Comparison of ENCODE assay signal across 10 cellular contexts in genomic region chr15:67140078-67140833, GRCh38.
DNase-seq lines count a peak whose midpoint lies in the region; ATAC-seq, FAIRE-seq and TF ChIP-seq lines count a peak whose summit lies in the region.
"Had no signal": no experiment of that assay in that cellular context is flagged by ENCODE, and none has a peak within 500 bp of the region (broad histone marks: within the 10 kb centered on the region; RNA-seq: fewer than 3 reads in every experiment).

No MANE protein-coding gene starts in this region.

- no peak for FAIRE-seq in GM12891 (lab: Jason Lieb, UNC)
- FAIRE-seq: G401.6 had no signal

- no peak overlapping the region for H3K4me3 ChIP-seq in OCI-LY3 (ENCODE audit: low read length)
- no peak overlapping the region for H3K4me3 ChIP-seq in neutrophil (ENCODE audit: low read depth in 1 of 2, low read length in 1 of 2)
- no peak overlapping the region for H3K4me3 ChIP-seq in naive thymus-derived CD4-positive, alpha-beta T cell (ENCODE audit: low read length)
- H3K4me3 ChIP-seq: skin epidermis had no signal

- CTCF ChIA-PET in naive thymus-derived CD4-positive, alpha-beta T cell (lab: Charles Lee) = no interaction called here

- 0 out of 2 replicates have a peak overlapping the region, but pooled peaks have one; percentile 6 for H3K4me2 ChIP-seq in OCI-LY3 (ENCODE audit: low read length)

- H3K9me3 ChIP-seq in OCI-LY3 (ENCODE audit: insufficient read depth, low read length) (no peaks in the 10 kb centered on the region), neutrophil (no peaks in the 10 kb centered on the region)
- no peaks in the 10 kb centered on the region for H3K9me3 ChIP-seq in naive thymus-derived CD4-positive, alpha-beta T cell (ENCODE audit: control insufficient read depth in 2 of 3, low read length in 3 of 3)

- no peaks in the 10 kb centered on the region for H3K9me3 Mint-ChIP-seq in naive thymus-derived CD4-positive, alpha-beta T cell

- TF ChIP-seq CTCF in GM20000 (IDR thresholded peaks at IDR 0.05; ENCODE audit: extremely low read depth, missing control alignments) = no peak
- TF ChIP-seq CTCF in OCI-LY3 (IDR thresholded peaks at IDR 0.05; ENCODE audit: low read depth, low read length) = no peak
- TF ChIP-seq CTCF in neutrophil (IDR thresholded peaks at IDR 0.05) = no peak

- H3K27ac Mint-ChIP-seq in naive thymus-derived CD4-positive, alpha-beta T cell = peak overlapping the region in 4 of 9 donors; percentile 14 to 70 (median 58)

- H3K27me3 Mint-ChIP-seq in naive thymus-derived CD4-positive, alpha-beta T cell = no peaks in the 10 kb centered on the region

- intact Hi-C loops in naive thymus-derived CD4-positive, alpha-beta T cell (cut with micrococcal nuclease) = no loop called here

- H3K79me2 ChIP-seq in OCI-LY3 (ENCODE audit: low read length) = no peaks in the 10 kb centered on the region

- H3K36me3 Mint-ChIP-seq in naive thymus-derived CD4-positive, alpha-beta T cell = peaks cover 0 to 30% (median 4%) of the 10 kb centered on the region in 5 donors

- H3K27ac ChIP-seq in OCI-LY3 (ENCODE audit: low read length) (no peak overlapping the region), neutrophil (peak overlapping the region; percentile 19)
- H3K27ac ChIP-seq in naive thymus-derived CD4-positive, alpha-beta T cell (ENCODE audit: low read depth, low read length) = no peak overlapping the region

- ATAC-seq in naive thymus-derived CD4-positive, alpha-beta T cell = no peak

- peaks cover 23% of the 10 kb centered on the region; the same call in 1 of the 2 replicates for H4K20me1 ChIP-seq in OCI-LY3 (ENCODE audit: insufficient read depth, low read length)

- POLR2A ChIA-PET in naive thymus-derived CD4-positive, alpha-beta T cell (lab: Charles Lee) = interaction anchor here (0.6 to 1.5 kb wide), 3 partner anchors 10 to 26 kb away, joined by 3 to 5 read pairs (median 4); no protein-coding TSS in a partner anchor

- TF ChIP-seq POLR2A in GM12891 (IDR thresholded peaks at IDR 0.05; ENCODE audit: low read depth, low read length) = no peak

- no peak overlapping the region for H3K9ac ChIP-seq in OCI-LY3 (ENCODE audit: low read length)

- peaks cover 46 to 94% (median 83%) of the 10 kb centered on the region in 7 donors for H3K4me1 Mint-ChIP-seq in naive thymus-derived CD4-positive, alpha-beta T cell

- H3K27me3 ChIP-seq in OCI-LY3 (ENCODE audit: low read depth, low read length) (0 out of 2 replicates have a peak, but pooled peaks cover 4% of the 10 kb centered on the region), neutrophil (no peaks in the 10 kb centered on the region)
- no peaks in the 10 kb centered on the region for H3K27me3 ChIP-seq in naive thymus-derived CD4-positive, alpha-beta T cell (ENCODE audit: control insufficient read depth in 2 of 2, insufficient read depth in 2 of 2, low read length in 2 of 2)

- H3K4me1 ChIP-seq in OCI-LY3 (ENCODE audit: low read length) (peaks cover 18% of the 10 kb centered on the region), neutrophil (ENCODE audit: control insufficient read depth in 1 of 2, insufficient read depth in 1 of 2, low read depth in 1 of 2, low read length in 1 of 2) (peaks cover 11 to 23% of the 10 kb centered on the region in 2 experiments)
- peaks cover 24 to 29% of the 10 kb centered on the region in 2 donors for H3K4me1 ChIP-seq in naive thymus-derived CD4-positive, alpha-beta T cell (ENCODE audit: control insufficient read depth in 2 of 2, insufficient read depth in 2 of 2, low read length in 2 of 2)

- no peak overlapping the region for H2AFZ ChIP-seq in OCI-LY3 (ENCODE audit: low read depth, low read length)

- DNase-seq in GM12891 (ENCODE audit: insufficient read length, low spot score) = no peak
- peak; percentile 37 for DNase-seq in GM20000 (ENCODE audit: low spot score)
- no peak for DNase-seq in HT-29 (ENCODE audit: low spot score)
- DNase-seq in naive thymus-derived CD4-positive, alpha-beta T cell = no peak
- DNase-seq in NCI-H128 (lab: John Stamatoyannopoulos, UW; ENCODE audit: unreplicated experiment) = no peak
- DNase-seq in SHP77 treated with DMSO at 0.1 percent for 48 hours (lab: John Stamatoyannopoulos, UW) = no peak

- H3K36me3 ChIP-seq in OCI-LY3 (replicated peaks; ENCODE audit: low read depth, low read length) (no peaks in the 10 kb centered on the region), neutrophil (no peaks in the 10 kb centered on the region)
- no peaks in the 10 kb centered on the region for H3K36me3 ChIP-seq in naive thymus-derived CD4-positive, alpha-beta T cell (ENCODE audit: control insufficient read depth in 2 of 3, insufficient read depth in 3 of 3, low read length in 3 of 3)

- H3K4me3 Mint-ChIP-seq in naive thymus-derived CD4-positive, alpha-beta T cell = peak overlapping the region in 2 of 10 donors; percentile 25 to 62

TF ChIP-seq in GM12891, 5 proteins besides CTCF, POLR2A, EP300 and RAD21:
- TF ChIP-seq POU2F2 (IDR thresholded peaks at IDR 0.05; ENCODE audit: low read depth, low read length) = no peak
- 0 out of 2 replicates have a peak, but pooled peaks have one; percentile 8 for TF ChIP-seq SPI1 (IDR thresholded peaks at IDR 0.05; ENCODE audit: low read depth, low read length)
TF ChIP-seq in GM12891: peak in this region for 1.
